Comparison of ENCODE assay signal across 9 cellular contexts in genomic region chr22:38177926-38178604, GRCh38. TPM values are rescaled to one million over a fixed set of nuclear protein-coding genes. Genes with fewer than 3 reads are reported as not detected.
DNase-seq lines count a peak whose midpoint lies in the region; ATAC-seq and TF ChIP-seq lines count a peak whose summit lies in the region.
"Had no signal": no experiment of that assay in that cellular context is flagged by ENCODE, and none has a peak within 500 bp of the region (broad histone marks: within the 10 kb centered on the region; RNA-seq: fewer than 3 reads in every experiment).

No MANE protein-coding gene starts in this region.

- peaks cover 0 to 9% (median 1%) of the 10 kb centered on the region in 3 donors for H3K36me3 Mint-ChIP-seq in CD8-positive, alpha-beta memory T cell
- H3K36me3 Mint-ChIP-seq: naive B cell had no signal

- H3K36me3 ChIP-seq in CD8-positive, alpha-beta memory T cell (ENCODE audit: insufficient read depth, low read length): no peaks in the 10 kb centered on the region
- H3K36me3 ChIP-seq in body of pancreas (replicated peaks in 1 of 2; ENCODE audit: insufficient read depth in 1 of 2, low read depth in 2 of 2): no peaks in the 10 kb centered on the region
- H3K36me3 ChIP-seq in kidney epithelial cell (ENCODE audit: control insufficient read depth, insufficient read depth, low read length): no peaks in the 10 kb centered on the region
- H3K36me3 ChIP-seq in subcutaneous abdominal adipose tissue (ENCODE audit: control insufficient read depth in 5 of 5, insufficient read depth in 5 of 5, low read length in 5 of 5): no peaks in the 10 kb centered on the region

- no peak for DNase-seq in CD8-positive, alpha-beta memory T cell
- DNase-seq in LoVo (ENCODE audit: low spot score) (peak; percentile 90), body of pancreas (peak in 3 of 4 donors; percentile 37 to 58 (median 49)), kidney epithelial cell (ENCODE audit: low read depth) (peak; percentile 69), GDM1 (lab: John Stamatoyannopoulos, UW) (no peak), putamen (ENCODE audit: low spot score) (no peak)
- DNase-seq: naive B cell had no signal

- WGBS in body of pancreas, 2 donors: 49 to 52% methylated on average over 8 to 15 of the region's 15 CpGs

- H3K27ac ChIP-seq in CD8-positive, alpha-beta memory T cell (ENCODE audit: low read depth, low read length): no peak overlapping the region
- H3K27ac ChIP-seq in body of pancreas (peak overlapping the region; percentile 64 to 69 (median 67)), subcutaneous abdominal adipose tissue (ENCODE audit: low read depth, low read length) (peak overlapping the region; percentile 99)

- no peak for TF ChIP-seq CTCF in body of pancreas (IDR thresholded peaks at IDR 0.05)
- no peak for TF ChIP-seq CTCF in kidney epithelial cell (IDR thresholded peaks at IDR 0.05; ENCODE audit: insufficient read depth, low read length, poor library complexity, severe bottlenecking)

- ATAC-seq in body of pancreas (peak; percentile 15), HG03175 (IDR thresholded peaks at IDR 0.05; ENCODE audit: unreplicated experiment) (no peak)

- H3K27ac Mint-ChIP-seq in CD8-positive, alpha-beta memory T cell: peak overlapping the region in 5 of 8 donors; percentile 51 to 96 (median 86)

- H3K27me3 Mint-ChIP-seq in CD8-positive, alpha-beta memory T cell: no peaks in the 10 kb centered on the region
- H3K27me3 Mint-ChIP-seq: naive B cell had no signal

- no peak overlapping the region for H3K4me3 Mint-ChIP-seq in CD8-positive, alpha-beta memory T cell

- no peaks in the 10 kb centered on the region for H3K9me3 ChIP-seq in CD8-positive, alpha-beta memory T cell (ENCODE audit: low read length)
- H3K9me3 ChIP-seq in body of pancreas (no peaks in the 10 kb centered on the region), subcutaneous abdominal adipose tissue (ENCODE audit: control insufficient read depth in 5 of 5, low read length in 5 of 5) (no peaks in the 10 kb centered on the region)

- no peak for TF ChIP-seq POLR2A in body of pancreas (IDR thresholded peaks at IDR 0.05)

- H3K9me3 Mint-ChIP-seq in CD8-positive, alpha-beta memory T cell: no peaks in the 10 kb centered on the region
- H3K9me3 Mint-ChIP-seq: naive B cell had no signal

- intact Hi-C loops in body of pancreas (cut with DNase I): no loop called here

- no peaks in the 10 kb centered on the region for H3K27me3 ChIP-seq in CD8-positive, alpha-beta memory T cell (ENCODE audit: insufficient read depth, low read length, poor library complexity, severe bottlenecking)
- H3K27me3 ChIP-seq in body of pancreas (no peaks in the 10 kb centered on the region), kidney epithelial cell (ENCODE audit: control insufficient read depth, insufficient read depth, low read length) (no peaks in the 10 kb centered on the region), subcutaneous abdominal adipose tissue (ENCODE audit: control insufficient read depth in 5 of 5, insufficient read depth in 4 of 5, low read length in 5 of 5) (no peaks in the 10 kb centered on the region)

- POLR2A ChIA-PET in CD8-positive, alpha-beta memory T cell (lab: Charles Lee): no interaction called here

- CTCF ChIA-PET in CD8-positive, alpha-beta memory T cell (lab: Charles Lee): interaction anchor here (1.2 kb wide), 3 partner anchors 11 to 126 kb away, joined by 3 read pairs; no protein-coding TSS in a partner anchor

- no peak overlapping the region for H3K4me3 ChIP-seq in CD8-positive, alpha-beta memory T cell (ENCODE audit: low read length)
- H3K4me3 ChIP-seq in body of pancreas (no peak overlapping the region), kidney epithelial cell (ENCODE audit: low read depth, low read length) (no peak overlapping the region), subcutaneous abdominal adipose tissue (ENCODE audit: low read depth in 1 of 5, low read length in 5 of 5) (no peak overlapping the region)

- H3K4me1 ChIP-seq in CD8-positive, alpha-beta memory T cell (ENCODE audit: insufficient read depth, low read length): peaks cover 48% of the 10 kb centered on the region
- H3K4me1 ChIP-seq in body of pancreas (peaks cover 36% of the 10 kb centered on the region), subcutaneous abdominal adipose tissue (ENCODE audit: control insufficient read depth in 5 of 5, insufficient read depth in 5 of 5, low read length in 5 of 5) (peaks cover 18 to 72% (median 64%) of the 10 kb centered on the region in 5 donors)

- peaks cover 64 to 77% (median 76%) of the 10 kb centered on the region in 3 donors for H3K4me1 Mint-ChIP-seq in CD8-positive, alpha-beta memory T cell

- peak overlapping the region in 3 of 5 donors; percentile 1 to 65 (median 26) for H3K9ac ChIP-seq in subcutaneous abdominal adipose tissue (ENCODE audit: low read length in 5 of 5)

RNA-seq across cellular contexts. Expression of gene PLA2G6, which starts 3.6 kb away (rescaled TPM):
- 10 to 100 TPM; 33.0 to 34.1 TPM for total RNA-seq in CD8-positive, alpha-beta memory T cell
- polyA plus RNA-seq in CD8-positive, alpha-beta memory T cell: 5.6 TPM
- total RNA-seq in body of pancreas (10 to 100 TPM; 41.5 to 68.0 TPM), kidney epithelial cell (14.0 and 15.5 TPM in 2 replicates)

RNA-seq across cellular contexts. Expression of gene MAFF, which starts 23.7 kb away (rescaled TPM):
- total RNA-seq in CD8-positive, alpha-beta memory T cell: 1 to 10 TPM; 7.4 to 7.8 TPM
- polyA plus RNA-seq in CD8-positive, alpha-beta memory T cell: 4.6 TPM
- total RNA-seq in body of pancreas (10 to 100 TPM; 16.9 to 35.6 TPM), kidney epithelial cell (67.2 and 99.5 TPM in 2 replicates)

Comparison
In these comparisons a context has a peak if more than half of its experiments do, and no peak if none do; other contexts are left out.
1. DNase-seq: peak in LoVo (single experiment), body of pancreas (3 of 4) and kidney epithelial cell (single experiment); none in CD8-positive, alpha-beta memory T cell (0 of 5), GDM1 (single experiment) and putamen (single experiment).